ENCODE assay signal across 14 cellular contexts in genomic region chr5:148145916-148146315, GRCh38. TPM values are rescaled to one million over a fixed set of nuclear protein-coding genes. Genes with fewer than 3 reads are reported as not detected.
DNase-seq lines count a peak whose midpoint lies in the region; ATAC-seq and TF ChIP-seq lines count a peak whose summit lies in the region.
"Had no signal": no experiment of that assay in that cellular context is flagged by ENCODE, and none has a peak within 500 bp of the region (broad histone marks: within the 10 kb centered on the region; RNA-seq: fewer than 3 reads in every experiment).

No MANE protein-coding gene starts in this region.

- no peaks in the 10 kb centered on the region for H3K27me3 Mint-ChIP-seq in stimulated activated naive B cell treated with anti-CD40 and anti-IgM and Interleukin-4, amounts not matched to agents 10 μg/mL and 1 μg/mL and 100 μg/mL, for 72 hours

- H3K4me1 Mint-ChIP-seq in stimulated activated naive B cell treated with anti-CD40 and anti-IgM and Interleukin-4, amounts not matched to agents 10 μg/mL and 1 μg/mL and 100 μg/mL, for 72 hours, result no peaks in the 10 kb centered on the region

- H3K4me3 ChIP-seq in fibroblast of mammary gland (ENCODE audit: control insufficient read depth, low read depth, low read length), result no peak overlapping the region
- H3K4me3 ChIP-seq: BLaER1, SK-N-MC had no signal

- no peaks in the 10 kb centered on the region for H3K9me3 Mint-ChIP-seq in stimulated activated naive B cell treated with anti-CD40 and anti-IgM and Interleukin-4, amounts not matched to agents 10 μg/mL and 1 μg/mL and 100 μg/mL, for 72 hours

- H3K36me3 Mint-ChIP-seq in stimulated activated naive B cell treated with anti-CD40 and anti-IgM and Interleukin-4, amounts not matched to agents 10 μg/mL and 1 μg/mL and 100 μg/mL, for 72 hours, result no peaks in the 10 kb centered on the region

- H3K4me3 Mint-ChIP-seq in stimulated activated naive B cell treated with anti-CD40 and anti-IgM and Interleukin-4, amounts not matched to agents 10 μg/mL and 1 μg/mL and 100 μg/mL, for 72 hours, result no peak overlapping the region

- no peak for ATAC-seq in GM19455 (IDR thresholded peaks at IDR 0.05; ENCODE audit: unreplicated experiment)
- no peak for ATAC-seq in stimulated activated naive B cell treated with anti-CD40 and anti-IgM and Interleukin-4, amounts not matched to agents 10 μg/mL and 1 μg/mL and 100 μg/mL, for 72 hours (replicated peaks)

- DNase-seq in DMS53 treated with DMSO at 0.1 percent for 48 hours (lab: John Stamatoyannopoulos, UW; ENCODE audit: unreplicated experiment) (peak; percentile 96), NCI-H510A (lab: John Stamatoyannopoulos, UW) (peak; percentile 42), fibroblast of mammary gland (ENCODE audit: low read depth) (peak; percentile 9), non-pigmented ciliary epithelial cell (ENCODE audit: low read depth) (peak; percentile 37), posterior vena cava (ENCODE audit: low spot score) (no peak), cerebellar cortex (ENCODE audit: low spot score) (no peak)
- no peak for DNase-seq in stimulated activated naive B cell treated with anti-CD40 and anti-IgM and Interleukin-4, amounts not matched to agents 10 μg/mL and 1 μg/mL and 100 μg/mL, for 72 hours
- DNase-seq: activated CD4-positive, alpha-beta T cell treated with anti-CD3 and anti-CD28 coated beads, Interleukin-2, amount 50 U/mL, for 48 hours; erythroblast; NCI-H1930; stimulated activated CD4-positive, alpha-beta T cell treated with anti-CD3 and anti-CD28 coated beads, Interleukin-12 subunit alpha, Interleukin-12 subunit beta, amount 100 ng/mL, for 4 hours had no signal

- H3K27ac Mint-ChIP-seq in stimulated activated naive B cell treated with anti-CD40 and anti-IgM and Interleukin-4, amounts not matched to agents 10 μg/mL and 1 μg/mL and 100 μg/mL, for 72 hours, result no peak overlapping the region

- intact Hi-C loops in posterior vena cava (cut with DNase I), result no loop called here

- no peak for TF ChIP-seq CTCF in fibroblast of mammary gland (conservative IDR thresholded peaks at IDR 0.05; ENCODE audit: control insufficient read depth, insufficient read depth, low read depth, low read length)

RNA-seq across cellular contexts. Expression of gene SPINK14, which starts 22.4 kb away (rescaled TPM):
- total RNA-seq in posterior vena cava, result not detected

RNA-seq across cellular contexts. Expression of gene SPINK6, which starts 56.9 kb away (rescaled TPM):
- total RNA-seq in posterior vena cava, result not detected

Comparison
In these comparisons a context has a peak if more than half of its experiments do, and no peak if none do; other contexts are left out.
1. DNase-seq: peak in DMS53 treated with DMSO at 0.1 percent for 48 hours (single experiment), NCI-H510A (single experiment), fibroblast of mammary gland (single experiment) and non-pigmented ciliary epithelial cell (single experiment); none in posterior vena cava (single experiment), cerebellar cortex (single experiment) and stimulated activated naive B cell treated with anti-CD40 and anti-IgM and Interleukin-4, amounts not matched to agents 10 μg/mL and 1 μg/mL and 100 μg/mL, for 72 hours (single experiment).